Comparison of ENCODE assay signal across 6 cellular contexts in the genomic region with DNA sequence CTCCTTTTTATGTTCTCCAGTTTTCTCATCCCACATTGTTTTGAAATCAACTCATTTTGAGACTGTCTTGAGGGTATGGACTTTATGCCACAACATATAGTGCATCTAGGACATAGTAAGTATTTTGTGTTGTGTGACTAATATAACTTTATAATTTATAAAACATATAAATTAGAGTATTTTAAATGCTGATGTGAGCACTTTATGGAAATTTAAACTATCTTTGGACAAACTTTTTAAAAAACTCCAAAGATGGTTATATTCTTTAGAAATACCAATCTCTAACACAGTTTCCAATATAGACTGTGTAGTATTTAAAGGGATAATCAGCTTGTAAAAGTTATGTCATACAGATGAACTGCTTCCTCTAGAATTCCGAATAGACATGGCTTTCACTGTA.
"Had no signal": no experiment of that assay in that cellular context is flagged by ENCODE, and none has a peak within 500 bp of the region (broad histone marks: within the 10 kb centered on the region; RNA-seq: fewer than 3 reads in every experiment).

No MANE protein-coding gene starts in this region.

- H3K4me2 ChIP-seq: KMS-11 had no signal

- ATAC-seq: K562 had no signal

- H3K9ac ChIP-seq: KMS-11 had no signal

- DNase-seq: KBM-7, KG1 had no signal

- H3K4me3 ChIP-seq: K562 had no signal

- H3K27ac ChIP-seq: HL-60, KMS-11 had no signal

- FAIRE-seq: HTR-8/SVneo, K562 had no signal
